1 cellular context compared by ENCODE assay signal in the genomic region with DNA sequence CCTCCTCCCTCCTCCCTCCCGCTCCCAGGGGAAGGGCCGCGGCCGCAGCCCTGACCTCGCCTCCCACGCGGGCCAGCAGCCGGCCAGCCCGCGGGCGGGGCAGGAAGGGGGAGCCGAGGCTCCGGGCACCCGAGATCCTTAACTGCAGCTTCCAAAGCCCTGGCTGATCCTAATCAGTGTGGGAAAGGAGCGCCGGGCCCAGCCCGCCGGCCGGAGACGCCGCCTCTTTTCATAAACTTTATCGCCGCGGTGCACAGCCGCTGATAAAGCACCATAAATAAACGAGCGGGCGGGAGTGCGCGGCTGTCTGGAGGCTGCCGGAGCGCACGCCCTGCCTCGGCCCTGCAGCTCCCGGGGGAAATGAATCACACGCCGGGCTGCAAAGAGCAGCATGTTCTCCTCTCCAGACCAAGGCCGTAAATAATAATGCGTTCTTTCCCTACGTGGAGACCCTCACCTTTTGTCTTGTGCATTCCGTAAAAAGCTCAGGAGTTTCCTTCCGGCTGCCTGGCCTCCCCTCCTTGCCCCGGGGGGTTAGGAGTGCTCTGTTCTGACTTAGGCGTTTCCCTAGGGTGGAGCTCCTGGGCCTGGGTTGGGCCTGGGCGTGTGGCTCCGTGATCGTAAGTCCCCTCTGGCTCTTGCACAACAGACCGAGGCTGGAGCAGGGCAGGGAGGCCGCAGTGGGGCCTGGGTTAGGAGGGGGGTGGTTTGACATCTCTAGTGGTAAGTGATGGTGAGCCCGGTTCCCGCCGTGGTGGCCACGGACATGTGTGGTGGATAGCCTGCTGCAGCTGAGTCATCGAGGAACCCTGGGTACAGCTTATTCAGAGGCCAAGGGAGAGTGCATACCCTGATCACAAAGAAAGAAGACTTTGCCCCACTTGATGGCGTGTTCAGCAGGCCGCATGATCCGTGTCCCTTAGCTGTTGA.
TF ChIP-seq lines count a peak whose summit lies in the region.

No MANE protein-coding gene starts in this region.

TF ChIP-seq in HepG2, 621 proteins besides CTCF, POLR2A, EP300 and RAD21 (continued from another document and continues in another):
- 0 out of 2 replicates have a peak, but pooled peaks have one; percentile 43 for TF ChIP-seq ZNF501 (CRISPR knock-in tag; IDR thresholded peaks at IDR 0.05)
- TF ChIP-seq, protein P1, sequence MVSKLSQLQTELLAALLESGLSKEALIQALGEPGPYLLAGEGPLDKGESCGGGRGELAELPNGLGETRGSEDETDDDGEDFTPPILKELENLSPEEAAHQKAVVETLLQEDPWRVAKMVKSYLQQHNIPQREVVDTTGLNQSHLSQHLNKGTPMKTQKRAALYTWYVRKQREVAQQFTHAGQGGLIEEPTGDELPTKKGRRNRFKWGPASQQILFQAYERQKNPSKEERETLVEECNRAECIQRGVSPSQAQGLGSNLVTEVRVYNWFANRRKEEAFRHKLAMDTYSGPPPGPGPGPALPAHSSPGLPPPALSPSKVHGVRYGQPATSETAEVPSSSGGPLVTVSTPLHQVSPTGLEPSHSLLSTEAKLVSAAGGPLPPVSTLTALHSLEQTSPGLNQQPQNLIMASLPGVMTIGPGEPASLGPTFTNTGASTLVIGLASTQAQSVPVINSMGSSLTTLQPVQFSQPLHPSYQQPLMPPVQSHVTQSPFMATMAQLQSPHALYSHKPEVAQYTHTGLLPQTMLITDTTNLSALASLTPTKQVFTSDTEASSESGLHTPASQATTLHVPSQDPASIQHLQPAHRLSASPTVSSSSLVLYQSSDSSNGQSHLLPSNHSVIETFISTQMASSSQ (IDR thresholded peaks at IDR 0.05; ENCODE audit: low read depth) = no peak
- TF ChIP-seq, protein P1 (CRISPR knock-in tag; IDR thresholded peaks at IDR 0.05; ENCODE audit: borderline replicate concordance) = 0 out of 2 replicates have a peak, but pooled peaks have one; percentile 24
- TF ChIP-seq, protein P2, sequence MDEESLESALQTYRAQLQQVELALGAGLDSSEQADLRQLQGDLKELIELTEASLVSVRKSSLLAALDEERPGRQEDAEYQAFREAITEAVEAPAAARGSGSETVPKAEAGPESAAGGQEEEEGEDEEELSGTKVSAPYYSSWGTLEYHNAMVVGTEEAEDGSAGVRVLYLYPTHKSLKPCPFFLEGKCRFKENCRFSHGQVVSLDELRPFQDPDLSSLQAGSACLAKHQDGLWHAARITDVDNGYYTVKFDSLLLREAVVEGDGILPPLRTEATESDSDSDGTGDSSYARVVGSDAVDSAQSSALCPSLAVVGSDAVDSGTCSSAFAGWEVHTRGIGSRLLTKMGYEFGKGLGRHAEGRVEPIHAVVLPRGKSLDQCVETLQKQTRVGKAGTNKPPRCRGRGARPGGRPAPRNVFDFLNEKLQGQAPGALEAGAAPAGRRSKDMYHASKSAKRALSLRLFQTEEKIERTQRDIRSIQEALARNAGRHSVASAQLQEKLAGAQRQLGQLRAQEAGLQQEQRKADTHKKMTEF (CRISPR knock-in tag; IDR thresholded peaks at IDR 0.05) = peak; percentile 22; the same call in 1 of the 2 replicates
- TF ChIP-seq, protein P3, sequence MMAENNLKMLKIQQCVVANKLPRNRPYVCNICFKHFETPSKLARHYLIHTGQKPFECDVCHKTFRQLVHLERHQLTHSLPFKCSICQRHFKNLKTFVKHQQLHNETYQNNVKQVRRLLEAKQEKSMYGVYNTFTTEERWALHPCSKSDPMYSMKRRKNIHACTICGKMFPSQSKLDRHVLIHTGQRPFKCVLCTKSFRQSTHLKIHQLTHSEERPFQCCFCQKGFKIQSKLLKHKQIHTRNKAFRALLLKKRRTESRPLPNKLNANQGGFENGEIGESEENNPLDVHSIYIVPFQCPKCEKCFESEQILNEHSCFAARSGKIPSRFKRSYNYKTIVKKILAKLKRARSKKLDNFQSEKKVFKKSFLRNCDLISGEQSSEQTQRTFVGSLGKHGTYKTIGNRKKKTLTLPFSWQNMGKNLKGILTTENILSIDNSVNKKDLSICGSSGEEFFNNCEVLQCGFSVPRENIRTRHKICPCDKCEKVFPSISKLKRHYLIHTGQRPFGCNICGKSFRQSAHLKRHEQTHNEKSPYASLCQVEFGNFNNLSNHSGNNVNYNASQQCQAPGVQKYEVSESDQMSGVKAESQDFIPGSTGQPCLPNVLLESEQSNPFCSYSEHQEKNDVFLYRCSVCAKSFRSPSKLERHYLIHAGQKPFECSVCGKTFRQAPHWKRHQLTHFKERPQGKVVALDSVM (CRISPR knock-in tag; IDR thresholded peaks at IDR 0.05) = peak; percentile 59; the same call in 1 of the 2 replicates
- TF ChIP-seq RXRA (CRISPR knock-in tag; IDR thresholded peaks at IDR 0.05) = peak; percentile 17; the same call in 1 of the 2 replicates
- peak; percentile 55; the same call in 1 of the 2 replicates for TF ChIP-seq ARNT2 (CRISPR knock-in tag; IDR thresholded peaks at IDR 0.05; ENCODE audit: low read depth)
- 0 out of 2 replicates have a peak, but pooled peaks have one; percentile 59 for TF ChIP-seq ZBTB42 (CRISPR knock-in tag; IDR thresholded peaks at IDR 0.05)
- TF ChIP-seq DMAP1 (CRISPR knock-in tag; IDR thresholded peaks at IDR 0.05) = peak; percentile 65; the same call in 1 of the 2 replicates
- TF ChIP-seq ZNF614 (CRISPR knock-in tag; IDR thresholded peaks at IDR 0.05; ENCODE audit: borderline replicate concordance) = peak; percentile 14; the same call in 1 of the 2 replicates
- TF ChIP-seq SMC3 (IDR thresholded peaks at IDR 0.05; ENCODE audit: low read length) = no peak
- TF ChIP-seq, protein P4, sequence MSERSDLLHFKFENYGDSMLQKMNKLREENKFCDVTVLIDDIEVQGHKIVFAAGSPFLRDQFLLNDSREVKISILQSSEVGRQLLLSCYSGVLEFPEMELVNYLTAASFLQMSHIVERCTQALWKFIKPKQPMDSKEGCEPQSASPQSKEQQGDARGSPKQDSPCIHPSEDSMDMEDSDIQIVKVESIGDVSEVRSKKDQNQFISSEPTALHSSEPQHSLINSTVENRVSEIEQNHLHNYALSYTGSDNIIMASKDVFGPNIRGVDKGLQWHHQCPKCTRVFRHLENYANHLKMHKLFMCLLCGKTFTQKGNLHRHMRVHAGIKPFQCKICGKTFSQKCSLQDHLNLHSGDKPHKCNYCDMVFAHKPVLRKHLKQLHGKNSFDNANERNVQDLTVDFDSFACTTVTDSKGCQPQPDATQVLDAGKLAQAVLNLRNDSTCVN (CRISPR knock-in tag; IDR thresholded peaks at IDR 0.05; ENCODE audit: borderline replicate concordance) = 0 out of 2 replicates have a peak, but pooled peaks have one; percentile 9
- TF ChIP-seq ZNF879 (CRISPR knock-in tag; IDR thresholded peaks at IDR 0.05) = peak; percentile 60; the same call in 1 of the 2 replicates
- peak; percentile 68 for TF ChIP-seq FOXC1 (CRISPR knock-in tag; IDR thresholded peaks at IDR 0.05; ENCODE audit: borderline replicate concordance)
- no peak for TF ChIP-seq GTF3A (CRISPR knock-in tag; conservative IDR thresholded peaks at IDR 0.05)
- 0 out of 2 replicates have a peak, but pooled peaks have one; percentile 53 for TF ChIP-seq GZF1 (CRISPR knock-in tag; IDR thresholded peaks at IDR 0.05)
- peak; percentile 82 for TF ChIP-seq ZFX (CRISPR knock-in tag; IDR thresholded peaks at IDR 0.05; ENCODE audit: low read depth)
- TF ChIP-seq, protein P5, sequence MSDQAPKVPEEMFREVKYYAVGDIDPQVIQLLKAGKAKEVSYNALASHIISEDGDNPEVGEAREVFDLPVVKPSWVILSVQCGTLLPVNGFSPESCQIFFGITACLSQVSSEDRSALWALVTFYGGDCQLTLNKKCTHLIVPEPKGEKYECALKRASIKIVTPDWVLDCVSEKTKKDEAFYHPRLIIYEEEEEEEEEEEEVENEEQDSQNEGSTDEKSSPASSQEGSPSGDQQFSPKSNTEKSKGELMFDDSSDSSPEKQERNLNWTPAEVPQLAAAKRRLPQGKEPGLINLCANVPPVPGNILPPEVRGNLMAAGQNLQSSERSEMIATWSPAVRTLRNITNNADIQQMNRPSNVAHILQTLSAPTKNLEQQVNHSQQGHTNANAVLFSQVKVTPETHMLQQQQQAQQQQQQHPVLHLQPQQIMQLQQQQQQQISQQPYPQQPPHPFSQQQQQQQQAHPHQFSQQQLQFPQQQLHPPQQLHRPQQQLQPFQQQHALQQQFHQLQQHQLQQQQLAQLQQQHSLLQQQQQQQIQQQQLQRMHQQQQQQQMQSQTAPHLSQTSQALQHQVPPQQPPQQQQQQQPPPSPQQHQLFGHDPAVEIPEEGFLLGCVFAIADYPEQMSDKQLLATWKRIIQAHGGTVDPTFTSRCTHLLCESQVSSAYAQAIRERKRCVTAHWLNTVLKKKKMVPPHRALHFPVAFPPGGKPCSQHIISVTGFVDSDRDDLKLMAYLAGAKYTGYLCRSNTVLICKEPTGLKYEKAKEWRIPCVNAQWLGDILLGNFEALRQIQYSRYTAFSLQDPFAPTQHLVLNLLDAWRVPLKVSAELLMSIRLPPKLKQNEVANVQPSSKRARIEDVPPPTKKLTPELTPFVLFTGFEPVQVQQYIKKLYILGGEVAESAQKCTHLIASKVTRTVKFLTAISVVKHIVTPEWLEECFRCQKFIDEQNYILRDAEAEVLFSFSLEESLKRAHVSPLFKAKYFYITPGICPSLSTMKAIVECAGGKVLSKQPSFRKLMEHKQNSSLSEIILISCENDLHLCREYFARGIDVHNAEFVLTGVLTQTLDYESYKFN (CRISPR knock-in tag; conservative IDR thresholded peaks at IDR 0.05) = 0 out of 2 replicates have a peak, but pooled peaks have one; percentile 27
- TF ChIP-seq FOXA3 (CRISPR knock-in tag; IDR thresholded peaks at IDR 0.05) = 0 out of 2 replicates have a peak, but pooled peaks have one; percentile 18
- TF ChIP-seq FOSL1 (CRISPR knock-in tag; IDR thresholded peaks at IDR 0.05; ENCODE audit: borderline replicate concordance) = no peak
- TF ChIP-seq HMG20A (CRISPR knock-in tag; IDR thresholded peaks at IDR 0.05; ENCODE audit: borderline replicate concordance) = peak; percentile 14; the same call in 1 of the 2 replicates
- TF ChIP-seq SP4 (CRISPR knock-in tag; IDR thresholded peaks at IDR 0.05) = peak; percentile 48; the same call in 1 of the 2 replicates
- TF ChIP-seq TBP (CRISPR knock-in tag; IDR thresholded peaks at IDR 0.05) = no peak
- TF ChIP-seq, protein P6, sequence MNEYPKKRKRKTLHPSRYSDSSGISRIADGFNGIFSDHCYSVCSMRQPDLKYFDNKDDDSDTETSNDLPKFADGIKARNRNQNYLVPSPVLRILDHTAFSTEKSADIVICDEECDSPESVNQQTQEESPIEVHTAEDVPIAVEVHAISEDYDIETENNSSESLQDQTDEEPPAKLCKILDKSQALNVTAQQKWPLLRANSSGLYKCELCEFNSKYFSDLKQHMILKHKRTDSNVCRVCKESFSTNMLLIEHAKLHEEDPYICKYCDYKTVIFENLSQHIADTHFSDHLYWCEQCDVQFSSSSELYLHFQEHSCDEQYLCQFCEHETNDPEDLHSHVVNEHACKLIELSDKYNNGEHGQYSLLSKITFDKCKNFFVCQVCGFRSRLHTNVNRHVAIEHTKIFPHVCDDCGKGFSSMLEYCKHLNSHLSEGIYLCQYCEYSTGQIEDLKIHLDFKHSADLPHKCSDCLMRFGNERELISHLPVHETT (CRISPR knock-in tag; conservative IDR thresholded peaks at IDR 0.05) = 0 out of 2 replicates have a peak, but pooled peaks have one; percentile 34
- TF ChIP-seq PHF21A (CRISPR knock-in tag; IDR thresholded peaks at IDR 0.05) = peak; percentile 72; the same call in 1 of the 2 replicates
- TF ChIP-seq, protein P7, sequence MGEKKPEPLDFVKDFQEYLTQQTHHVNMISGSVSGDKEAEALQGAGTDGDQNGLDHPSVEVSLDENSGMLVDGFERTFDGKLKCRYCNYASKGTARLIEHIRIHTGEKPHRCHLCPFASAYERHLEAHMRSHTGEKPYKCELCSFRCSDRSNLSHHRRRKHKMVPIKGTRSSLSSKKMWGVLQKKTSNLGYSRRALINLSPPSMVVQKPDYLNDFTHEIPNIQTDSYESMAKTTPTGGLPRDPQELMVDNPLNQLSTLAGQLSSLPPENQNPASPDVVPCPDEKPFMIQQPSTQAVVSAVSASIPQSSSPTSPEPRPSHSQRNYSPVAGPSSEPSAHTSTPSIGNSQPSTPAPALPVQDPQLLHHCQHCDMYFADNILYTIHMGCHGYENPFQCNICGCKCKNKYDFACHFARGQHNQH (CRISPR knock-in tag; IDR thresholded peaks at IDR 0.05) = 0 out of 2 replicates have a peak, but pooled peaks have one; percentile 36
- peak; percentile 51; the same call in 1 of the 2 replicates for TF ChIP-seq ZBTB7A (CRISPR knock-in tag; IDR thresholded peaks at IDR 0.05)
- TF ChIP-seq, protein P8, sequence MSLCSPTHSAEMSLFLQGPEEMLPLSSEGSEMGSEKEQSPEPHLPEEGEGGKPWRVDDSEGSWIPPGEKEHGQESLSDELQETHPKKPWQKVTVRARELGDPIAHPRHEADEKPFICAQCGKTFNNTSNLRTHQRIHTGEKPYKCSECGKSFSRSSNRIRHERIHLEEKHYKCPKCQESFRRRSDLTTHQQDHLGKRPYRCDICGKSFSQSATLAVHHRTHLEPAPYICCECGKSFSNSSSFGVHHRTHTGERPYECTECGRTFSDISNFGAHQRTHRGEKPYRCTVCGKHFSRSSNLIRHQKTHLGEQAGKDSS (CRISPR knock-in tag; IDR thresholded peaks at IDR 0.05; ENCODE audit: borderline replicate concordance, low read depth) = peak; percentile 63; the same call in 1 of the 2 replicates
- peak; percentile 40 for TF ChIP-seq PHF8 (CRISPR knock-in tag; IDR thresholded peaks at IDR 0.05)
- TF ChIP-seq, protein P9, sequence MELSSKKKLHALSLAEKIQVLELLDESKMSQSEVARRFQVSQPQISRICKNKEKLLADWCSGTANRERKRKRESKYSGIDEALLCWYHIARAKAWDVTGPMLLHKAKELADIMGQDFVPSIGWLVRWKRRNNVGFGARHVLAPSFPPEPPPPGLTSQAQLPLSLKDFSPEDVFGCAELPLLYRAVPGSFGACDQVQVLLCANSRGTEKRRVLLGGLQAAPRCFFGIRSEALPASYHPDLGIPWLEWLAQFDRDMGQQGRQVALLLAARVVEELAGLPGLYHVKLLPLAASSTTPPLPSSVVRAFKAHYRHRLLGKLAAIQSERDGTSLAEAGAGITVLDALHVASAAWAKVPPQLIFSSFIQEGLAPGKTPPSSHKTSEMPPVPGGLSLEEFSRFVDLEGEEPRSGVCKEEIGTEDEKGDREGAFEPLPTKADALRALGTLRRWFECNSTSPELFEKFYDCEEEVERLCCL (CRISPR knock-in tag; IDR thresholded peaks at IDR 0.05; ENCODE audit: borderline replicate concordance) = no peak
- peak; percentile 82 for TF ChIP-seq ZNF781 (CRISPR knock-in tag; IDR thresholded peaks at IDR 0.05; ENCODE audit: borderline replicate concordance, not compliant biosample characterization)
